14 cellular contexts compared by ENCODE assay signal in genomic region chr7:42929449-42929848, GRCh38. TPM values are rescaled to one million over a fixed set of nuclear protein-coding genes. Genes with fewer than 3 reads are reported as not detected.
A peak's percentile ranks its signal among the peaks of the same experiment; 100 is the strongest.
DNase-seq lines count a peak whose midpoint lies in the region; ATAC-seq and TF ChIP-seq lines count a peak whose summit lies in the region.
"Had no signal": no experiment of that assay in that cellular context is flagged by ENCODE, and none has a peak within 500 bp of the region (broad histone marks: within the 10 kb centered on the region; RNA-seq: fewer than 3 reads in every experiment).

No MANE protein-coding gene starts in this region.

- peaks cover 12 to 44% of the 10 kb centered on the region in 2 donors for H3K36me3 Mint-ChIP-seq in CD4-positive, alpha-beta memory T cell
- no peaks in the 10 kb centered on the region for H3K36me3 Mint-ChIP-seq in activated naive CD8-positive, alpha-beta T cell
- H3K36me3 Mint-ChIP-seq in naive B cell: peaks cover 2 to 7% of the 10 kb centered on the region in 2 donors
- H3K36me3 Mint-ChIP-seq in stimulated activated memory B cell treated with anti-CD40 and anti-IgM and Interleukin-4, amounts not matched to agents 10 μg/mL and 1 μg/mL and 100 μg/mL, for 72 hours: peaks cover 8% of the 10 kb centered on the region

- TF ChIP-seq POLR2A in tibial nerve (IDR thresholded peaks at IDR 0.05): no peak

- 55 to 58% methylated on average over 3 of the region's 3 CpGs for WGBS in tibial nerve, 2 donors

- peaks cover 50% of the 10 kb centered on the region for H3K4me1 ChIP-seq in CD4-positive, alpha-beta memory T cell (ENCODE audit: insufficient read depth, low read length)
- peaks cover 3 to 60% (median 31%) of the 10 kb centered on the region in 4 donors for H3K4me1 ChIP-seq in tibial nerve

- peaks cover 9% of the 10 kb centered on the region for H3K36me3 ChIP-seq in CD4-positive, alpha-beta memory T cell (ENCODE audit: insufficient read depth, low read length)
- H3K36me3 ChIP-seq in tibial nerve: peaks cover 0 to 30% (median 14%) of the 10 kb centered on the region in 3 donors

- intact Hi-C loops in CD4-positive, alpha-beta memory T cell (cut with micrococcal nuclease): no loop called here

- peak overlapping the region; percentile 18 to 88 (median 51) for H3K27ac Mint-ChIP-seq in CD4-positive, alpha-beta memory T cell
- peak overlapping the region; percentile 59 for H3K27ac Mint-ChIP-seq in activated naive CD8-positive, alpha-beta T cell
- H3K27ac Mint-ChIP-seq in naive B cell: peak overlapping the region in 4 of 6 donors; percentile 39 to 98 (median 61)
- H3K27ac Mint-ChIP-seq in stimulated activated memory B cell treated with anti-CD40 and anti-IgM and Interleukin-4, amounts not matched to agents 10 μg/mL and 1 μg/mL and 100 μg/mL, for 72 hours: no peak overlapping the region

- POLR2A ChIA-PET in CD4-positive, alpha-beta memory T cell (lab: Charles Lee; ENCODE audit: partially characterized antibody): interaction anchor here (1.5 kb wide), 1 partner anchor 13 kb away, joined by 3 read pairs; no protein-coding TSS in a partner anchor

- no peaks in the 10 kb centered on the region for H3K27me3 ChIP-seq in CD4-positive, alpha-beta memory T cell (ENCODE audit: insufficient read depth, low read length)
- no peaks in the 10 kb centered on the region for H3K27me3 ChIP-seq in tibial nerve
- H3K27me3 ChIP-seq: adrenal gland, gastrocnemius medialis had no signal

- ATAC-seq in naive B cell (ENCODE audit: low read depth in 2 of 2) (no peak), GM21825 (IDR thresholded peaks at IDR 0.05; ENCODE audit: unreplicated experiment) (no peak), GM18873 (IDR thresholded peaks at IDR 0.05; ENCODE audit: low FRiP score, unreplicated experiment) (no peak)
- no peak for ATAC-seq in stimulated activated memory B cell treated with anti-CD40 and anti-IgM and Interleukin-4, amounts not matched to agents 10 μg/mL and 1 μg/mL and 100 μg/mL, for 72 hours
- ATAC-seq: activated CD4-positive, CD25-positive, alpha-beta regulatory T cell treated with anti-CD3 and anti-CD28 coated beads, Interleukin-2, amount 50 U/mL, for 24 hours; gastrocnemius medialis; left colon; Right ventricle myocardium inferior had no signal

- TF ChIP-seq CTCF in HFF-Myc (IDR thresholded peaks at IDR 0.05; ENCODE audit: low read depth, low read length, missing control alignments) (no peak), tibial nerve (IDR thresholded peaks at IDR 0.05) (no peak)

- no peaks in the 10 kb centered on the region for H3K27me3 Mint-ChIP-seq in CD4-positive, alpha-beta memory T cell
- no peaks in the 10 kb centered on the region for H3K27me3 Mint-ChIP-seq in activated naive CD8-positive, alpha-beta T cell
- H3K27me3 Mint-ChIP-seq in naive B cell: no peaks in the 10 kb centered on the region
- no peaks in the 10 kb centered on the region for H3K27me3 Mint-ChIP-seq in stimulated activated memory B cell treated with anti-CD40 and anti-IgM and Interleukin-4, amounts not matched to agents 10 μg/mL and 1 μg/mL and 100 μg/mL, for 72 hours

- no peak for TF ChIP-seq EP300 in tibial nerve (IDR thresholded peaks at IDR 0.05)

- DNase-seq in CD4-positive, alpha-beta memory T cell: no peak
- DNase-seq in HFF-Myc (ENCODE audit: extremely low read depth, low read depth) (no peak), naive B cell (no peak), tibial nerve (ENCODE audit: low spot score in 2 of 2) (no peak)
- DNase-seq: adrenal gland; gastrocnemius medialis; left colon; stimulated activated CD8-positive, alpha-beta memory T cell treated with anti-CD3 and anti-CD28 coated beads, Interleukin-4, amount 100 ng/mL, for 48 hours had no signal

- CTCF ChIA-PET in CD4-positive, alpha-beta memory T cell (lab: Charles Lee; ENCODE audit: partially characterized antibody): interaction anchor here (1.8 to 5.7 kb wide), 3 partner anchors 13 to 909 kb away, joined by 4 to 59 read pairs (median 11); partner anchors contain the start of gene C7orf25

- no peaks in the 10 kb centered on the region for H3K9me3 ChIP-seq in CD4-positive, alpha-beta memory T cell (ENCODE audit: control insufficient read depth in 1 of 2, low read length in 2 of 2)
- H3K9me3 ChIP-seq in tibial nerve: no peaks in the 10 kb centered on the region
- H3K9me3 ChIP-seq: adrenal gland, gastrocnemius medialis had no signal

- peaks cover 40 to 91% (median 57%) of the 10 kb centered on the region in 4 donors for H3K4me1 Mint-ChIP-seq in CD4-positive, alpha-beta memory T cell
- peaks cover 67% of the 10 kb centered on the region for H3K4me1 Mint-ChIP-seq in activated naive CD8-positive, alpha-beta T cell (ENCODE audit: low read depth)
- peaks cover 39 to 68% (median 54%) of the 10 kb centered on the region in 3 donors for H3K4me1 Mint-ChIP-seq in naive B cell
- peaks cover 39% of the 10 kb centered on the region for H3K4me1 Mint-ChIP-seq in stimulated activated memory B cell treated with anti-CD40 and anti-IgM and Interleukin-4, amounts not matched to agents 10 μg/mL and 1 μg/mL and 100 μg/mL, for 72 hours

- H3K27ac ChIP-seq in CD4-positive, alpha-beta memory T cell (ENCODE audit: low read depth, low read length): peak overlapping the region; percentile 7
- H3K27ac ChIP-seq in tibial nerve: no peak overlapping the region
- H3K27ac ChIP-seq: adrenal gland had no signal

- peak overlapping the region in 6 of 8 donors; percentile 3 to 60 (median 32) for H3K4me3 Mint-ChIP-seq in CD4-positive, alpha-beta memory T cell
- H3K4me3 Mint-ChIP-seq in activated naive CD8-positive, alpha-beta T cell: peak overlapping the region; percentile 96
- peak overlapping the region in 5 of 8 donors; percentile 2 to 61 (median 54) for H3K4me3 Mint-ChIP-seq in naive B cell
- H3K4me3 Mint-ChIP-seq in stimulated activated memory B cell treated with anti-CD40 and anti-IgM and Interleukin-4, amounts not matched to agents 10 μg/mL and 1 μg/mL and 100 μg/mL, for 72 hours: no peak overlapping the region

- no peak overlapping the region for H3K4me3 ChIP-seq in CD4-positive, alpha-beta memory T cell (ENCODE audit: low read length in 2 of 2)
- H3K4me3 ChIP-seq in HFF-Myc (replicated peaks; ENCODE audit: low read depth, low read length) (peak overlapping the region; percentile 84; the same call in 1 of the 2 replicates), tibial nerve (no peak overlapping the region)

- no peaks in the 10 kb centered on the region for H3K9me3 Mint-ChIP-seq in CD4-positive, alpha-beta memory T cell
- H3K9me3 Mint-ChIP-seq in activated naive CD8-positive, alpha-beta T cell (ENCODE audit: low read depth): no peaks in the 10 kb centered on the region
- H3K9me3 Mint-ChIP-seq in naive B cell: no peaks in the 10 kb centered on the region
- no peaks in the 10 kb centered on the region for H3K9me3 Mint-ChIP-seq in stimulated activated memory B cell treated with anti-CD40 and anti-IgM and Interleukin-4, amounts not matched to agents 10 μg/mL and 1 μg/mL and 100 μg/mL, for 72 hours

RNA-seq across cellular contexts. Expression of gene PSMA2, which starts 2.5 kb away (rescaled TPM):
- total RNA-seq in CD4-positive, alpha-beta memory T cell: 10 to 100 TPM; 35.6 to 43.5 TPM
- 100 to 1,000 TPM; 245 to 353 TPM for polyA plus RNA-seq in CD4-positive, alpha-beta memory T cell
- 100 to 1,000 TPM; 214 to 299 (median 259) TPM for polyA plus RNA-seq in naive B cell (ENCODE audit: low read depth in 6 of 6)
- 10 to 100 TPM; 26.3 to 86.7 (median 48.7) TPM for total RNA-seq in tibial nerve

RNA-seq across cellular contexts. Expression of gene MRPL32, which starts 2.7 kb away (rescaled TPM):
- 10 to 100 TPM; 48.4 to 49.1 TPM for total RNA-seq in CD4-positive, alpha-beta memory T cell
- 10 to 100 TPM; 42.5 to 53.3 TPM for polyA plus RNA-seq in CD4-positive, alpha-beta memory T cell
- 10 to 100 TPM; 19.8 to 55.5 (median 45.4) TPM for polyA plus RNA-seq in naive B cell (ENCODE audit: low read depth in 6 of 6)
- total RNA-seq in tibial nerve: 10 to 100 TPM; 30.2 to 58.8 (median 34.5) TPM

RNA-seq across cellular contexts. Expression of gene C7orf25, which starts 17.6 kb away (rescaled TPM):
- total RNA-seq in CD4-positive, alpha-beta memory T cell: 1 to 10 TPM; 8.8 to 9.2 TPM
- polyA plus RNA-seq in CD4-positive, alpha-beta memory T cell: 1 to 10 TPM; 1.6 to 4.0 TPM
- polyA plus RNA-seq in naive B cell (ENCODE audit: low read depth in 6 of 6): 1 to 10 TPM in 5 of 6 donors, under 1 TPM in 1; 0.69 to 6.9 (median 2.8) TPM
- 10 to 100 TPM; 12.8 to 28.2 (median 14.6) TPM for total RNA-seq in tibial nerve
